ENCODE assay signal across 18 cellular contexts in genomic region chr15:69830425-69830824, GRCh38.
"Had no signal": no experiment of that assay in that cellular context is flagged by ENCODE, and none has a peak within 500 bp of the region (broad histone marks: within the 10 kb centered on the region; RNA-seq: fewer than 3 reads in every experiment).

No MANE protein-coding gene starts in this region.

- ATAC-seq: left colon; mucosa of descending colon; naive thymus-derived CD8-positive, alpha-beta T cell had no signal

- H3K4me3 ChIP-seq: coronary artery, mucosa of descending colon, ovary, right atrium auricular region, sigmoid colon, vagina had no signal

- H3K9me3 Mint-ChIP-seq: endodermal cell; naive thymus-derived CD8-positive, alpha-beta T cell; type B pancreatic cell had no signal

- H3K4me1 ChIP-seq: right atrium auricular region, vagina had no signal

- H3K27me3 ChIP-seq: ovary, right atrium auricular region, sigmoid colon, vagina had no signal

- H3K27ac ChIP-seq: coronary artery, ovary, right atrium auricular region, sigmoid colon, vagina had no signal

- DNase-seq: effector CD4-positive, alpha-beta T cell; endodermal cell; foreskin melanocyte; head of caudate nucleus; hippocampal formation; left colon; mucosa of descending colon; nucleus accumbens; ovary; sigmoid colon; small intestine; stimulated activated CD4-positive, alpha-beta T cell treated with anti-CD3 and anti-CD28 coated beads, Interleukin-12 subunit alpha, Interleukin-12 subunit beta, amount 100 ng/mL, for 4 hours; stimulated activated naive CD4-positive, alpha-beta T cell had no signal

- H3K9me3 ChIP-seq: mucosa of descending colon, ovary, right atrium auricular region, sigmoid colon, vagina had no signal

- H3K36me3 ChIP-seq: ovary, right atrium auricular region, sigmoid colon, vagina had no signal

- H3K36me3 Mint-ChIP-seq: naive thymus-derived CD8-positive, alpha-beta T cell; type B pancreatic cell had no signal

- H3K27ac Mint-ChIP-seq: endodermal cell; naive thymus-derived CD8-positive, alpha-beta T cell; type B pancreatic cell had no signal

- H3K4me3 Mint-ChIP-seq: endodermal cell; naive thymus-derived CD8-positive, alpha-beta T cell; type B pancreatic cell had no signal

- H3K4me1 Mint-ChIP-seq: naive thymus-derived CD8-positive, alpha-beta T cell had no signal
